In the genomic region with DNA sequence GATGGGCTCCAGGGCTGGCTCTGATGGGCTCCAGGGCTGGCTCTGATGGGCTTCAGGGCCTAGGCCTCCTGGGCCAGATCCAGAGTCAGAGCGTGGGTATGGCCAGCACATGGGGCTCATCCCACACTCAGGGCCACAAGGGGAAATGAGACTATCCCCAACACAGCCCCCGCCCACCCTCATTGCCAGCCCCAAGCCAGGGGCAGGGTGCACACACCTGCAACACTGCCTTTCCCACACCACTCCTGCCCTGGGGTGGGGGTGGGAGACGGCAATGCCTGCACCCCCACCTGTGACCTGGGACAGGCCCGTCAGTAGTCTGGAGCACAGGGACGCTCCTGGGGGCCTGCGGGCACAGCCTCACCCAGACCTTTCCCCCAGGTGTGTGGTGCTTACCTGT, we compare ENCODE assay signal across 27 cellular contexts. TPM values are rescaled to one million over a fixed set of nuclear protein-coding genes. Genes with fewer than 3 reads are reported as not detected.
"Had no signal": no experiment of that assay in that cellular context is flagged by ENCODE, and none has a peak within 500 bp of the region (broad histone marks: within the 10 kb centered on the region; RNA-seq: fewer than 3 reads in every experiment).

No MANE protein-coding gene starts in this region.

- H3K4me1 Mint-ChIP-seq: activated CD8-positive, alpha-beta memory T cell treated with anti-CD3 and anti-CD28 coated beads, Interleukin-2, amount 10 ng/mL, durations not matched to agents 7 days and 5 days had no signal

- H3K27ac Mint-ChIP-seq: activated B cell treated with CpG ODN at 0.5 μM for 24 hours; activated CD8-positive, alpha-beta memory T cell treated with anti-CD3 and anti-CD28 coated beads, Interleukin-2, amount 10 ng/mL, durations not matched to agents 7 days and 5 days; activated CD8-positive, alpha-beta T cell treated with anti-CD3 and anti-CD28 coated beads, Interleukin-2, amount 10 ng/mL, durations not matched to agents 7 days and 5 days; activated naive CD4-positive, alpha-beta T cell treated with anti-CD3 and anti-CD28 coated beads, Interleukin-2, amount 50 U/mL, for 72 hours; activated T-cell treated with anti-CD3 and anti-CD28 coated beads, Interleukin-2, amount 50 U/mL, for 72 hours; natural killer cell; stimulated activated memory B cell treated with anti-CD40 and anti-IgM and Interleukin-4, amounts not matched to agents 10 μg/mL and 1 μg/mL and 100 μg/mL, for 72 hours had no signal

- H3K27me3 ChIP-seq: gastrocnemius medialis, hepatocyte, transverse colon had no signal

- H3K36me3 Mint-ChIP-seq: activated naive CD4-positive, alpha-beta T cell treated with anti-CD3 and anti-CD28 coated beads, Interleukin-2, amount 50 U/mL, for 72 hours; natural killer cell had no signal

- H3K9me3 ChIP-seq: gastrocnemius medialis, transverse colon had no signal

- H3K4me2 ChIP-seq: hepatocyte had no signal

- H3K36me3 ChIP-seq: gastrocnemius medialis, transverse colon had no signal

- H2AFZ ChIP-seq: hepatocyte had no signal

- ATAC-seq: activated CD8-positive, alpha-beta memory T cell treated with anti-CD3 and anti-CD28 coated beads, Interleukin-2, amount 10 ng/mL, durations not matched to agents 7 days and 5 days; activated CD8-positive, alpha-beta T cell treated with anti-CD3 and anti-CD28 coated beads, Interleukin-2, amount 10 ng/mL, durations not matched to agents 7 days and 5 days; activated naive CD4-positive, alpha-beta T cell treated with anti-CD3 and anti-CD28 coated beads, Interleukin-2, amount 50 U/mL, for 72 hours; activated T-cell treated with anti-CD3 and anti-CD28 coated beads, Interleukin-2, amount 50 U/mL, for 72 hours; natural killer cell; sciatic nerve; stimulated activated memory B cell treated with anti-CD40 and anti-IgM and Interleukin-4, amounts not matched to agents 10 μg/mL and 1 μg/mL and 100 μg/mL, for 72 hours had no signal

- DNase-seq: activated B cell treated with CpG ODN at 0.5 μM for 24 hours; activated CD4-positive, alpha-beta T cell treated with anti-CD3 and anti-CD28 coated beads, Interleukin-2, amount 50 U/mL, for 1 hour; activated CD8-positive, alpha-beta memory T cell treated with anti-CD3 and anti-CD28 coated beads, Interleukin-2, amount 10 ng/mL, durations not matched to agents 7 days and 5 days; activated CD8-positive, alpha-beta T cell treated with anti-CD3 and anti-CD28 coated beads, Interleukin-2, amount 10 ng/mL, durations not matched to agents 7 days and 5 days; activated naive CD4-positive, alpha-beta T cell; activated T-cell treated with anti-CD3 and anti-CD28 coated beads, Interleukin-2, amount 50 U/mL, for 72 hours; dermis blood vessel endothelial cell; effector CD4-positive, alpha-beta T cell; glutamatergic neuron; islet precursor cell; left cardiac atrium; mesendoderm; natural killer cell; retina; small intestine; stimulated activated CD4-positive, alpha-beta T cell treated with anti-CD3 and anti-CD28 coated beads, Interleukin-4, amount 100 ng/mL, for 24 hours; transverse colon had no signal

- H3K4me3 ChIP-seq: gastrocnemius medialis, hepatocyte, transverse colon had no signal

- H3K4me3 Mint-ChIP-seq: activated B cell treated with CpG ODN at 0.5 μM for 24 hours; activated CD8-positive, alpha-beta memory T cell treated with anti-CD3 and anti-CD28 coated beads, Interleukin-2, amount 10 ng/mL, durations not matched to agents 7 days and 5 days; activated CD8-positive, alpha-beta T cell treated with anti-CD3 and anti-CD28 coated beads, Interleukin-2, amount 10 ng/mL, durations not matched to agents 7 days and 5 days; activated T-cell treated with anti-CD3 and anti-CD28 coated beads, Interleukin-2, amount 50 U/mL, for 72 hours; natural killer cell; stimulated activated memory B cell treated with anti-CD40 and anti-IgM and Interleukin-4, amounts not matched to agents 10 μg/mL and 1 μg/mL and 100 μg/mL, for 72 hours had no signal

- H3K27ac ChIP-seq: hepatocyte, transverse colon had no signal

- H3K27me3 Mint-ChIP-seq: activated B cell treated with CpG ODN at 0.5 μM for 24 hours; activated CD8-positive, alpha-beta memory T cell treated with anti-CD3 and anti-CD28 coated beads, Interleukin-2, amount 10 ng/mL, durations not matched to agents 7 days and 5 days; stimulated activated memory B cell treated with anti-CD40 and anti-IgM and Interleukin-4, amounts not matched to agents 10 μg/mL and 1 μg/mL and 100 μg/mL, for 72 hours had no signal

RNA-seq across cellular contexts. Expression of gene NTN3, which starts 28.4 kb away (rescaled TPM):
- total RNA-seq: activated B cell treated with CpG ODN at 0.5 μM for 24 hours; activated CD8-positive, alpha-beta memory T cell treated with anti-CD3 and anti-CD28 coated beads, Interleukin-2, amount 10 ng/mL, durations not matched to agents 7 days and 5 days; activated naive CD4-positive, alpha-beta T cell treated with anti-CD3 and anti-CD28 coated beads, Interleukin-2, amount 50 U/mL, for 72 hours; activated T-cell treated with anti-CD3 and anti-CD28 coated beads, Interleukin-2, amount 50 U/mL, for 72 hours; dermis blood vessel endothelial cell; gastrocnemius medialis; mononuclear cell; natural killer cell; T-helper 2 cell treated with Interferon-gamma antibody and Interleukin-4, amounts not matched to agents 100 ng/mL and 5 ng/mL, for 36 hours; transverse colon had no signal

RNA-seq across cellular contexts. Expression of gene CEMP1, which starts 31.8 kb away (rescaled TPM):
- total RNA-seq: activated CD8-positive, alpha-beta memory T cell treated with anti-CD3 and anti-CD28 coated beads, Interleukin-2, amount 10 ng/mL, durations not matched to agents 7 days and 5 days; activated CD8-positive, alpha-beta T cell treated with anti-CD3 and anti-CD28 coated beads, Interleukin-2, amount 10 ng/mL, durations not matched to agents 7 days and 5 days; dermis blood vessel endothelial cell; gastrocnemius medialis; hepatocyte; left cardiac atrium; omental fat pad; posterior vena cava; sciatic nerve; T-helper 2 cell treated with Interferon-gamma antibody and Interleukin-4, amounts not matched to agents 100 ng/mL and 5 ng/mL, for 36 hours; temporal lobe had no signal
